In genomic region chr1:226533220-226533619, GRCh38 we compare ENCODE assay signal across 24 cellular contexts. TPM values are rescaled to one million over a fixed set of nuclear protein-coding genes. Genes with fewer than 3 reads are reported as not detected.
"Had no signal": no experiment of that assay in that cellular context is flagged by ENCODE, and none has a peak within 500 bp of the region (broad histone marks: within the 10 kb centered on the region; RNA-seq: fewer than 3 reads in every experiment).

No MANE protein-coding gene starts in this region.

- H3K36me3 Mint-ChIP-seq: activated CD8-positive, alpha-beta memory T cell treated with anti-CD3 and anti-CD28 coated beads, Interleukin-2, amount 10 ng/mL, durations not matched to agents 7 days and 5 days; activated naive CD4-positive, alpha-beta T cell treated with anti-CD3 and anti-CD28 coated beads, Interleukin-2, amount 50 U/mL, for 72 hours; WTC11 had no signal

- H3K4me2 ChIP-seq: PC-9 had no signal

- ATAC-seq: activated CD8-positive, alpha-beta memory T cell treated with anti-CD3 and anti-CD28 coated beads, Interleukin-2, amount 10 ng/mL, durations not matched to agents 7 days and 5 days; activated naive CD4-positive, alpha-beta T cell treated with anti-CD3 and anti-CD28 coated beads, Interleukin-2, amount 50 U/mL, for 72 hours; activated naive CD8-positive, alpha-beta T cell treated with anti-CD3 and anti-CD28 coated beads, Interleukin-2, amount 50 U/mL, for 24 hours; activated T-cell treated with anti-CD3 and anti-CD28 coated beads, Interleukin-2, amount 50 U/mL, for 4 hours; T-helper 17 cell had no signal

- H3K27ac ChIP-seq: ascending aorta, brain microvascular endothelial cell, PC-9 had no signal

- H3K4me3 ChIP-seq: ascending aorta, MG63, PC-9 had no signal

- H3K9me3 Mint-ChIP-seq: activated CD4-positive, alpha-beta T cell treated with anti-CD3 and anti-CD28 coated beads, Interleukin-2, amount 10 ng/mL, durations not matched to agents 24 days and 14 days; activated naive CD4-positive, alpha-beta T cell treated with anti-CD3 and anti-CD28 coated beads, Interleukin-2, amount 50 U/mL, for 72 hours; activated naive CD8-positive, alpha-beta T cell treated with anti-CD3 and anti-CD28 coated beads, Interleukin-2, amount 50 U/mL, for 24 hours; activated T-cell treated with anti-CD3 and anti-CD28 coated beads, Interleukin-2, amount 50 U/mL, for 4 hours; WTC11 had no signal

- H3K9me3 ChIP-seq: ascending aorta, MG63 had no signal

- DNase-seq: activated CD4-positive, alpha-beta T cell treated with anti-CD3 and anti-CD28 coated beads for 1 hour; activated CD4-positive, alpha-beta T cell treated with anti-CD3 and anti-CD28 coated beads, Interleukin-2, amount 10 ng/mL, durations not matched to agents 24 days and 14 days; activated CD4-positive, alpha-beta T cell treated with anti-CD3 and anti-CD28 coated beads, Interleukin-2, amount 50 U/mL, for 48 hours; activated CD8-positive, alpha-beta memory T cell treated with anti-CD3 and anti-CD28 coated beads, Interleukin-2, amount 10 ng/mL, durations not matched to agents 7 days and 5 days; activated naive CD4-positive, alpha-beta T cell treated with Interleukin-2 at 50 U/mL for 16 hours; activated naive CD8-positive, alpha-beta T cell treated with anti-CD3 and anti-CD28 coated beads, Interleukin-2, amount 50 U/mL, for 24 hours; activated T-cell treated with anti-CD3 and anti-CD28 coated beads, Interleukin-2, amount 50 U/mL, for 4 hours; amniotic stem cell; brain microvascular endothelial cell; MG63; MV-4-11; NCI-H1092 treated with DMSO at 0.1 percent for 48 hours; NCI-H1436; NCI-H1694 treated with DMSO at 0.1 percent for 48 hours; NCI-H2029 treated with DMSO at 0.1 percent for 48 hours; NCI-H510A treated with DMSO at 0.1 percent for 48 hours; NCI-H69; PC-9; SIG-M5; T-helper 17 cell; T-helper 9 cell had no signal

- H3K27me3 Mint-ChIP-seq: activated naive CD8-positive, alpha-beta T cell treated with anti-CD3 and anti-CD28 coated beads, Interleukin-2, amount 50 U/mL, for 24 hours had no signal

- H3K4me1 Mint-ChIP-seq: activated CD4-positive, alpha-beta T cell treated with anti-CD3 and anti-CD28 coated beads, Interleukin-2, amount 10 ng/mL, durations not matched to agents 24 days and 14 days; activated naive CD8-positive, alpha-beta T cell treated with anti-CD3 and anti-CD28 coated beads, Interleukin-2, amount 50 U/mL, for 24 hours had no signal

- H2AFZ ChIP-seq: PC-9 had no signal

- H3K27ac Mint-ChIP-seq: activated CD4-positive, alpha-beta T cell treated with anti-CD3 and anti-CD28 coated beads, Interleukin-2, amount 10 ng/mL, durations not matched to agents 24 days and 14 days; activated CD8-positive, alpha-beta memory T cell treated with anti-CD3 and anti-CD28 coated beads, Interleukin-2, amount 10 ng/mL, durations not matched to agents 7 days and 5 days; activated naive CD8-positive, alpha-beta T cell treated with anti-CD3 and anti-CD28 coated beads, Interleukin-2, amount 50 U/mL, for 24 hours; T-helper 17 cell; WTC11 had no signal

- H3K27me3 ChIP-seq: ascending aorta, brain microvascular endothelial cell had no signal

- H3K36me3 ChIP-seq: ascending aorta, brain microvascular endothelial cell, MG63 had no signal

- H3K4me3 Mint-ChIP-seq: activated CD4-positive, alpha-beta T cell treated with anti-CD3 and anti-CD28 coated beads, Interleukin-2, amount 10 ng/mL, durations not matched to agents 24 days and 14 days; activated CD8-positive, alpha-beta memory T cell treated with anti-CD3 and anti-CD28 coated beads, Interleukin-2, amount 10 ng/mL, durations not matched to agents 7 days and 5 days; activated naive CD8-positive, alpha-beta T cell treated with anti-CD3 and anti-CD28 coated beads, Interleukin-2, amount 50 U/mL, for 24 hours; activated T-cell treated with anti-CD3 and anti-CD28 coated beads, Interleukin-2, amount 50 U/mL, for 4 hours; T-helper 17 cell; WTC11 had no signal

- H3K4me1 ChIP-seq: ascending aorta had no signal

RNA-seq across cellular contexts. Expression of gene STUM, which starts 15.3 kb away (rescaled TPM):
- total RNA-seq: activated CD4-positive, alpha-beta T cell treated with anti-CD3 and anti-CD28 coated beads, Interleukin-2, amount 10 ng/mL, durations not matched to agents 24 days and 14 days; activated CD8-positive, alpha-beta memory T cell treated with anti-CD3 and anti-CD28 coated beads, Interleukin-2, amount 10 ng/mL, durations not matched to agents 7 days and 5 days; activated naive CD4-positive, alpha-beta T cell treated with anti-CD3 and anti-CD28 coated beads, Interleukin-2, amount 50 U/mL, for 72 hours; activated T-cell treated with anti-CD3 and anti-CD28 coated beads, Interleukin-2, amount 50 U/mL, for 4 hours; PC-9; T-helper 17 cell had no signal
